In genomic region chr10:122427280-122427679, GRCh38 we compare ENCODE assay signal across 17 cellular contexts. TPM values are rescaled to one million over a fixed set of nuclear protein-coding genes. Genes with fewer than 3 reads are reported as not detected.
DNase-seq lines count a peak whose midpoint lies in the region; ATAC-seq and TF ChIP-seq lines count a peak whose summit lies in the region.
"Had no signal": no experiment of that assay in that cellular context is flagged by ENCODE, and none has a peak within 500 bp of the region (broad histone marks: within the 10 kb centered on the region; RNA-seq: fewer than 3 reads in every experiment).

No MANE protein-coding gene starts in this region.

- no peaks in the 10 kb centered on the region for H3K27me3 Mint-ChIP-seq in activated naive CD8-positive, alpha-beta T cell
- no peaks in the 10 kb centered on the region for H3K27me3 Mint-ChIP-seq in activated naive CD8-positive, alpha-beta T cell treated with anti-CD3 and anti-CD28 coated beads, Interleukin-2, amount 50 U/mL, for 24 hours
- H3K27me3 Mint-ChIP-seq in WTC11 (ENCODE audit: low read depth) (no peaks in the 10 kb centered on the region), naive B cell (no peaks in the 10 kb centered on the region)

- H3K27ac Mint-ChIP-seq in activated naive CD8-positive, alpha-beta T cell = peak overlapping the region; percentile 64
- H3K27ac Mint-ChIP-seq in activated naive CD8-positive, alpha-beta T cell treated with anti-CD3 and anti-CD28 coated beads, Interleukin-2, amount 50 U/mL, for 24 hours = no peak overlapping the region
- H3K27ac Mint-ChIP-seq in WTC11 (peak overlapping the region; percentile 34; the same call in 1 of the 2 replicates), naive B cell (peak overlapping the region; percentile 73 to 96 (median 93))
- H3K27ac Mint-ChIP-seq: HFFc6 had no signal

- H3K4me1 Mint-ChIP-seq in activated naive CD8-positive, alpha-beta T cell (ENCODE audit: low read depth) = peaks cover 41% of the 10 kb centered on the region
- peaks cover 31% of the 10 kb centered on the region for H3K4me1 Mint-ChIP-seq in activated naive CD8-positive, alpha-beta T cell treated with anti-CD3 and anti-CD28 coated beads, Interleukin-2, amount 50 U/mL, for 24 hours
- H3K4me1 Mint-ChIP-seq in WTC11 (peaks cover 6% of the 10 kb centered on the region), naive B cell (peaks cover 30 to 67% (median 32%) of the 10 kb centered on the region in 3 donors)

- no peak for TF ChIP-seq CTCF in WTC11 (IDR thresholded peaks at IDR 0.05)

- no peak for DNase-seq in activated naive CD8-positive, alpha-beta T cell treated with anti-CD3 and anti-CD28 coated beads, Interleukin-2, amount 50 U/mL, for 24 hours
- DNase-seq in WTC11 (ENCODE audit: low spot score) (no peak), naive B cell (peak; percentile 31), left ventricle myocardium superior (no peak)
- DNase-seq in activated CD4-positive, alpha-beta T cell treated with anti-CD3 and anti-CD28 coated beads for 48 hours = no peak
- DNase-seq: DMS 273 treated with DMSO at 0.1 percent for 48 hours, HFFc6, KBM-7, NCI-H1048, NCI-H1694, NCI-H2107, NCI-H446, NCI-H774 had no signal

- CTCF ChIA-PET in WTC11 (lab: Charles Lee) = no interaction called here

- peaks cover 6% of the 10 kb centered on the region for H3K36me3 Mint-ChIP-seq in activated naive CD8-positive, alpha-beta T cell
- H3K36me3 Mint-ChIP-seq in activated naive CD8-positive, alpha-beta T cell treated with anti-CD3 and anti-CD28 coated beads, Interleukin-2, amount 50 U/mL, for 24 hours (ENCODE audit: low read depth) = peaks cover 6% of the 10 kb centered on the region
- peaks cover 25% of the 10 kb centered on the region for H3K36me3 Mint-ChIP-seq in WTC11
- H3K36me3 Mint-ChIP-seq in naive B cell = peaks cover 4 to 7% of the 10 kb centered on the region in 2 donors

- peak overlapping the region; percentile 25 for H3K4me3 Mint-ChIP-seq in activated naive CD8-positive, alpha-beta T cell
- no peak overlapping the region for H3K4me3 Mint-ChIP-seq in activated naive CD8-positive, alpha-beta T cell treated with anti-CD3 and anti-CD28 coated beads, Interleukin-2, amount 50 U/mL, for 24 hours
- H3K4me3 Mint-ChIP-seq in WTC11 (no peak overlapping the region), naive B cell (peak overlapping the region; percentile 4 to 85 (median 65))
- H3K4me3 Mint-ChIP-seq: HFFc6 had no signal

- ATAC-seq in activated naive CD8-positive, alpha-beta T cell treated with anti-CD3 and anti-CD28 coated beads, Interleukin-2, amount 50 U/mL, for 24 hours = no peak
- ATAC-seq in WTC11 (no peak), naive B cell (ENCODE audit: low read depth in 2 of 2) (peak; percentile 47 to 71), SK-N-SH treated with all-trans-retinoic acid at 6 μM for 48 hours (no peak), left ventricle myocardium superior (no peak)

- POLR2A ChIA-PET in WTC11 (lab: Charles Lee) = no interaction called here

- H3K9me3 Mint-ChIP-seq in activated naive CD8-positive, alpha-beta T cell (ENCODE audit: low read depth) = no peaks in the 10 kb centered on the region
- H3K9me3 Mint-ChIP-seq in activated naive CD8-positive, alpha-beta T cell treated with anti-CD3 and anti-CD28 coated beads, Interleukin-2, amount 50 U/mL, for 24 hours = no peaks in the 10 kb centered on the region
- H3K9me3 Mint-ChIP-seq in WTC11 = no peaks in the 10 kb centered on the region
- peaks cover 0 to 6% (median 4%) of the 10 kb centered on the region in 7 donors for H3K9me3 Mint-ChIP-seq in naive B cell
- H3K9me3 Mint-ChIP-seq: HFFc6 had no signal

- intact Hi-C loops in left ventricle myocardium superior (cut with micrococcal nuclease) = no loop called here

TF ChIP-seq in WTC11, 78 proteins besides CTCF, POLR2A, EP300 and RAD21:
- TF ChIP-seq ATF3 (CRISPR knock-in tag; conservative IDR thresholded peaks at IDR 0.05) (no peak), NR1H2 (CRISPR knock-in tag; IDR thresholded peaks at IDR 0.05) (no peak)
- TF ChIP-seq, protein P1, sequence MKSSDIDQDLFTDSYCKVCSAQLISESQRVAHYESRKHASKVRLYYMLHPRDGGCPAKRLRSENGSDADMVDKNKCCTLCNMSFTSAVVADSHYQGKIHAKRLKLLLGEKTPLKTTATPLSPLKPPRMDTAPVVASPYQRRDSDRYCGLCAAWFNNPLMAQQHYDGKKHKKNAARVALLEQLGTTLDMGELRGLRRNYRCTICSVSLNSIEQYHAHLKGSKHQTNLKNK (CRISPR knock-in tag; IDR thresholded peaks at IDR 0.05) = no peak
- TF ChIP-seq, protein P2, sequence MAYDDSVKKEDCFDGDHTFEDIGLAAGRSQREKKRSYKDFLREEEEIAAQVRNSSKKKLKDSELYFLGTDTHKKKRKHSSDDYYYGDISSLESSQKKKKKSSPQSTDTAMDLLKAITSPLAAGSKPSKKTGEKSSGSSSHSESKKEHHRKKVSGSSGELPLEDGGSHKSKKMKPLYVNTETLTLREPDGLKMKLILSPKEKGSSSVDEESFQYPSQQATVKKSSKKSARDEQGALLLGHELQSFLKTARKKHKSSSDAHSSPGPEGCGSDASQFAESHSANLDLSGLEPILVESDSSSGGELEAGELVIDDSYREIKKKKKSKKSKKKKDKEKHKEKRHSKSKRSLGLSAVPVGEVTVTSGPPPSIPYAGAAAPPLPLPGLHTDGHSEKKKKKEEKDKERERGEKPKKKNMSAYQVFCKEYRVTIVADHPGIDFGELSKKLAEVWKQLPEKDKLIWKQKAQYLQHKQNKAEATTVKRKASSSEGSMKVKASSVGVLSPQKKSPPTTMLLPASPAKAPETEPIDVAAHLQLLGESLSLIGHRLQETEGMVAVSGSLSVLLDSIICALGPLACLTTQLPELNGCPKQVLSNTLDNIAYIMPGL (CRISPR knock-in tag; IDR thresholded peaks at IDR 0.05) = no peak
TF ChIP-seq in WTC11: peak in this region for 0.

TF ChIP-seq in SK-N-SH treated with all-trans-retinoic acid at 6 μM for 48 hours, 23 proteins besides CTCF, POLR2A, EP300 and RAD21 (continues in another document):
- TF ChIP-seq PPARA (CRISPR knock-in tag; IDR thresholded peaks at IDR 0.05; ENCODE audit: borderline replicate concordance) = no peak
- TF ChIP-seq, protein P3, sequence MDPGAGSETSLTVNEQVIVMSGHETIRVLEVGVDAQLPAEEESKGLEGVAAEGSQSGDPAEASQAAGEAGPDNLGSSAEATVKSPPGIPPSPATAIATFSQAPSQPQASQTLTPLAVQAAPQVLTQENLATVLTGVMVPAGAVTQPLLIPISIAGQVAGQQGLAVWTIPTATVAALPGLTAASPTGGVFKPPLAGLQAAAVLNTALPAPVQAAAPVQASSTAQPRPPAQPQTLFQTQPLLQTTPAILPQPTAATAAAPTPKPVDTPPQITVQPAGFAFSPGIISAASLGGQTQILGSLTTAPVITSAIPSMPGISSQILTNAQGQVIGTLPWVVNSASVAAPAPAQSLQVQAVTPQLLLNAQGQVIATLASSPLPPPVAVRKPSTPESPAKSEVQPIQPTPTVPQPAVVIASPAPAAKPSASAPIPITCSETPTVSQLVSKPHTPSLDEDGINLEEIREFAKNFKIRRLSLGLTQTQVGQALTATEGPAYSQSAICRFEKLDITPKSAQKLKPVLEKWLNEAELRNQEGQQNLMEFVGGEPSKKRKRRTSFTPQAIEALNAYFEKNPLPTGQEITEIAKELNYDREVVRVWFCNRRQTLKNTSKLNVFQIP (CRISPR knock-in tag; IDR thresholded peaks at IDR 0.05; ENCODE audit: borderline replicate concordance, low read depth) = no peak
- TF ChIP-seq CREB5 (CRISPR knock-in tag; IDR thresholded peaks at IDR 0.05; ENCODE audit: low read depth) = no peak
- TF ChIP-seq RARB (CRISPR knock-in tag; IDR thresholded peaks at IDR 0.05) = no peak
- TF ChIP-seq ESRRG (CRISPR knock-in tag; IDR thresholded peaks at IDR 0.05) = no peak
- TF ChIP-seq GLIS3 (CRISPR knock-in tag; IDR thresholded peaks at IDR 0.05) = no peak
- TF ChIP-seq, protein P4, sequence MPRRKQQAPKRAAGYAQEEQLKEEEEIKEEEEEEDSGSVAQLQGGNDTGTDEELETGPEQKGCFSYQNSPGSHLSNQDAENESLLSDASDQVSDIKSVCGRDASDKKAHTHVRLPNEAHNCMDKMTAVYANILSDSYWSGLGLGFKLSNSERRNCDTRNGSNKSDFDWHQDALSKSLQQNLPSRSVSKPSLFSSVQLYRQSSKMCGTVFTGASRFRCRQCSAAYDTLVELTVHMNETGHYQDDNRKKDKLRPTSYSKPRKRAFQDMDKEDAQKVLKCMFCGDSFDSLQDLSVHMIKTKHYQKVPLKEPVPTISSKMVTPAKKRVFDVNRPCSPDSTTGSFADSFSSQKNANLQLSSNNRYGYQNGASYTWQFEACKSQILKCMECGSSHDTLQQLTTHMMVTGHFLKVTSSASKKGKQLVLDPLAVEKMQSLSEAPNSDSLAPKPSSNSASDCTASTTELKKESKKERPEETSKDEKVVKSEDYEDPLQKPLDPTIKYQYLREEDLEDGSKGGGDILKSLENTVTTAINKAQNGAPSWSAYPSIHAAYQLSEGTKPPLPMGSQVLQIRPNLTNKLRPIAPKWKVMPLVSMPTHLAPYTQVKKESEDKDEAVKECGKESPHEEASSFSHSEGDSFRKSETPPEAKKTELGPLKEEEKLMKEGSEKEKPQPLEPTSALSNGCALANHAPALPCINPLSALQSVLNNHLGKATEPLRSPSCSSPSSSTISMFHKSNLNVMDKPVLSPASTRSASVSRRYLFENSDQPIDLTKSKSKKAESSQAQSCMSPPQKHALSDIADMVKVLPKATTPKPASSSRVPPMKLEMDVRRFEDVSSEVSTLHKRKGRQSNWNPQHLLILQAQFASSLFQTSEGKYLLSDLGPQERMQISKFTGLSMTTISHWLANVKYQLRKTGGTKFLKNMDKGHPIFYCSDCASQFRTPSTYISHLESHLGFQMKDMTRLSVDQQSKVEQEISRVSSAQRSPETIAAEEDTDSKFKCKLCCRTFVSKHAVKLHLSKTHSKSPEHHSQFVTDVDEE (CRISPR knock-in tag; IDR thresholded peaks at IDR 0.05) = no peak
- no peak for TF ChIP-seq SNAI2 (CRISPR knock-in tag; IDR thresholded peaks at IDR 0.05)

RNA-seq across cellular contexts. Expression of gene ARMS2, which starts 27.2 kb away (rescaled TPM):
- total RNA-seq in WTC11 (2021) (not detected in 3 replicates), left ventricle myocardium superior (not detected)
- polyA plus RNA-seq in naive B cell (ENCODE audit: low read depth in 6 of 6) = not detected
- total RNA-seq: A673, H1, HFFc6 had no signal
- polyA plus RNA-seq: H1 had no signal

RNA-seq across cellular contexts. Expression of gene HTRA1, which starts 34.1 kb away (rescaled TPM):
- 15.4 to 18.3 TPM (median 16.0 TPM) in 3 replicates for total RNA-seq in WTC11 (2021)
- polyA plus RNA-seq in naive B cell (ENCODE audit: low read depth in 6 of 6) = not detected
- 46.6 TPM for total RNA-seq in left ventricle myocardium superior

RNA-seq across cellular contexts. Expression of gene PLEKHA1, which starts 52.8 kb away (rescaled TPM):
- total RNA-seq in WTC11 (2021) (34.6 to 46.6 TPM (median 43.7 TPM) in 3 replicates), left ventricle myocardium superior (71.1 TPM)
- 10 to 100 TPM; 78.2 to 95.7 (median 89.4) TPM for polyA plus RNA-seq in naive B cell (ENCODE audit: low read depth in 6 of 6)

Comparison
In these comparisons a context has a peak if more than half of its experiments do, and no peak if none do; other contexts are left out.
1. H3K4me3 Mint-ChIP-seq: peak in activated naive CD8-positive, alpha-beta T cell (single experiment) and naive B cell (8 of 8); none in activated naive CD8-positive, alpha-beta T cell treated with anti-CD3 and anti-CD28 coated beads, Interleukin-2, amount 50 U/mL, for 24 hours (single experiment) and WTC11 (single experiment).
2. ATAC-seq: peak in naive B cell (2 of 2); none in activated naive CD8-positive, alpha-beta T cell treated with anti-CD3 and anti-CD28 coated beads, Interleukin-2, amount 50 U/mL, for 24 hours (single experiment), WTC11 (single experiment), SK-N-SH treated with all-trans-retinoic acid at 6 μM for 48 hours (single experiment) and left ventricle myocardium superior (single experiment).